12 cellular contexts compared by ENCODE assay signal in the genomic region with DNA sequence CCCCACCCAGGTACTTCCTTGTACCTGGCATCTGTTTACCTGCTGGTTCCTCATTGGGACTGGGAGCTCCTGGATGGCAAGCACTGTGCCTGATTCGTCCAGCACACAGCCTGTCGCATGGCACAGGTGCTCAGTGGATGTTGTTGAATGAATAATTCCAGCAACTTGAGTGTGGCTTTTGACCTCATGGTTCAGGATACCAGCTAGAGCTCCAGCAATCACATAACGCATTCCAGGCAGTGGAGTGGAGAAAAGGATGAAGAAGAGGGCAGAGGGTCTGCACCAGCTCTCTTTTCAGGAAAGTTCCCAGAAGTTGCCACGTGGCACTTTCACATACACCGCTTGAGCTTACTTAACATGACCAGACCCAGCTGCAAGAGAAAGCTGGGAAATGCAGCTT. TPM values are rescaled to one million over a fixed set of nuclear protein-coding genes. Genes with fewer than 3 reads are reported as not detected.
DNase-seq lines count a peak whose midpoint lies in the region; ATAC-seq and TF ChIP-seq lines count a peak whose summit lies in the region.
"Had no signal": no experiment of that assay in that cellular context is flagged by ENCODE, and none has a peak within 500 bp of the region (broad histone marks: within the 10 kb centered on the region; RNA-seq: fewer than 3 reads in every experiment).

No MANE protein-coding gene starts in this region.

- H3K9me3 ChIP-seq in hepatocyte (ENCODE audit: low read depth) (no peaks in the 10 kb centered on the region), skeletal muscle tissue (ENCODE audit: control insufficient read depth in 3 of 3, low read length in 3 of 3) (no peaks in the 10 kb centered on the region)

- DNase-seq in GM23338 (ENCODE audit: low spot score) (no peak), hepatocyte (ENCODE audit: low spot score) (no peak), DMS79 treated with DMSO at 0.1 percent for 48 hours (lab: John Stamatoyannopoulos, UW) (no peak), SW480 (ENCODE audit: low spot score) (no peak)
- DNase-seq in activated CD4-positive, alpha-beta memory T cell treated with anti-CD3 and anti-CD28 coated beads for 36 hours, result no peak
- DNase-seq: effector CD8-positive, alpha-beta T cell; GF-D8 had no signal

- no peaks in the 10 kb centered on the region; the same call in 2 of the 3 replicates for H3K36me3 Mint-ChIP-seq in GM23338 (ENCODE audit: low read depth)
- no peaks in the 10 kb centered on the region for H3K36me3 Mint-ChIP-seq in activated CD4-positive, alpha-beta memory T cell treated with anti-CD3 and anti-CD28 coated beads for 36 hours

- intact Hi-C loops in activated CD4-positive, alpha-beta memory T cell treated with anti-CD3 and anti-CD28 coated beads for 36 hours (cut with micrococcal nuclease), result no loop called here

- WGBS in hepatocyte (ENCODE audit: low lambda C conversion rate, missing lambda C conversion rate), result 95% methylated on average over 5 of the region's 5 CpGs

- peak overlapping the region in 1 of 3 donors; percentile 8 for H3K9ac ChIP-seq in skeletal muscle tissue (ENCODE audit: low read depth in 1 of 3, low read length in 3 of 3)

- H4K20me1 ChIP-seq in GM23338 (replicated peaks; ENCODE audit: insufficient read depth), result no peaks in the 10 kb centered on the region
- H4K20me1 ChIP-seq in hepatocyte (ENCODE audit: insufficient read depth, poor library complexity, severe bottlenecking), result no peaks in the 10 kb centered on the region

- TF ChIP-seq CTCF in GM23338 (conservative IDR thresholded peaks at IDR 0.05; ENCODE audit: low read depth in 2 of 2), result no peak
- no peak for TF ChIP-seq CTCF in hepatocyte (IDR thresholded peaks at IDR 0.05; ENCODE audit: poor library complexity)

- H3K9me3 Mint-ChIP-seq in GM23338, result peaks cover 3% of the 10 kb centered on the region; the same call in 1 of the 3 replicates
- H3K9me3 Mint-ChIP-seq in activated CD4-positive, alpha-beta memory T cell treated with anti-CD3 and anti-CD28 coated beads for 36 hours, result no peaks in the 10 kb centered on the region

- H3K4me1 Mint-ChIP-seq in GM23338, result peaks cover 31% of the 10 kb centered on the region
- H3K4me1 Mint-ChIP-seq in activated CD4-positive, alpha-beta memory T cell treated with anti-CD3 and anti-CD28 coated beads for 36 hours (ENCODE audit: low read depth), result peaks cover 27% of the 10 kb centered on the region

- H3K27me3 ChIP-seq in GM23338 (ENCODE audit: insufficient read depth) (no peaks in the 10 kb centered on the region), hepatocyte (no peaks in the 10 kb centered on the region), skeletal muscle tissue (ENCODE audit: control insufficient read depth in 3 of 3, insufficient read depth in 3 of 3, low read length in 3 of 3) (no peaks in the 10 kb centered on the region)

- no peak overlapping the region; the same call in 1 of the 2 replicates for H2AFZ ChIP-seq in GM23338
- no peak overlapping the region for H2AFZ ChIP-seq in hepatocyte

- ATAC-seq in GM23338 (no peak), HG02970 (IDR thresholded peaks at IDR 0.05; ENCODE audit: low FRiP score, unreplicated experiment) (no peak)

- no peak overlapping the region; the same call in 1 of the 2 replicates for H3K4me3 ChIP-seq in GM23338
- no peak overlapping the region for H3K4me3 ChIP-seq in hepatocyte
- H3K4me3 ChIP-seq in skeletal muscle tissue (ENCODE audit: low read length in 3 of 3), result peak overlapping the region in 1 of 3 donors; percentile 31

- peaks cover 11% of the 10 kb centered on the region; the same call in 1 of the 2 replicates for H3F3A ChIP-seq in GM23338 (replicated peaks; ENCODE audit: low read depth)

- H3K4me2 ChIP-seq in GM23338, result no peak overlapping the region
- peak overlapping the region; percentile 100 for H3K4me2 ChIP-seq in hepatocyte

- H3K27ac ChIP-seq in GM23338 (ENCODE audit: low read depth) (no peak overlapping the region), hepatocyte (peak overlapping the region; percentile 91), skeletal muscle tissue (ENCODE audit: low read depth, low read length) (peak overlapping the region; percentile 77)

- H3K27me3 Mint-ChIP-seq in GM23338 (ENCODE audit: insufficient read depth, low read depth, poor library complexity), result peaks cover 24% of the 10 kb centered on the region
- no peaks in the 10 kb centered on the region for H3K27me3 Mint-ChIP-seq in activated CD4-positive, alpha-beta memory T cell treated with anti-CD3 and anti-CD28 coated beads for 36 hours

- H3K4me3 Mint-ChIP-seq in GM23338, result peak overlapping the region; percentile 79
- H3K4me3 Mint-ChIP-seq in activated CD4-positive, alpha-beta memory T cell treated with anti-CD3 and anti-CD28 coated beads for 36 hours, result peak overlapping the region; percentile 74

- CTCF ChIA-PET in activated CD4-positive, alpha-beta memory T cell treated with anti-CD3 and anti-CD28 coated beads for 36 hours (lab: Charles Lee), result interaction anchor here (1.2 to 3.4 kb wide), 4 partner anchors 20 to 71 kb away, joined by 3 to 30 read pairs (median 15); a partner anchor contains a TSS

- H3K4me1 ChIP-seq in GM23338 (ENCODE audit: insufficient read depth) (peaks cover 21% of the 10 kb centered on the region), hepatocyte (ENCODE audit: insufficient read depth) (peaks cover 40% of the 10 kb centered on the region), skeletal muscle tissue (ENCODE audit: control insufficient read depth in 3 of 3, insufficient read depth in 3 of 3, low read length in 3 of 3) (peaks cover 42 to 60% (median 55%) of the 10 kb centered on the region in 3 donors)

- H3K36me3 ChIP-seq in GM23338 (ENCODE audit: insufficient read depth), result no peaks in the 10 kb centered on the region
- H3K36me3 ChIP-seq in hepatocyte (replicated peaks; ENCODE audit: insufficient read depth, low read depth), result no peaks in the 10 kb centered on the region
- no peaks in the 10 kb centered on the region for H3K36me3 ChIP-seq in skeletal muscle tissue (ENCODE audit: control insufficient read depth in 3 of 3, insufficient read depth in 3 of 3, low read length in 3 of 3)

- 0 out of 2 replicates have a peak, but pooled peaks cover 4% of the 10 kb centered on the region for H3K79me2 ChIP-seq in GM23338 (replicated peaks; ENCODE audit: insufficient read depth)
- peaks cover 4% of the 10 kb centered on the region for H3K79me2 ChIP-seq in hepatocyte

- POLR2A ChIA-PET in activated CD4-positive, alpha-beta memory T cell treated with anti-CD3 and anti-CD28 coated beads for 36 hours (lab: Charles Lee), result no interaction called here

- H3K9me2 ChIP-seq in GM23338 (ENCODE audit: insufficient read depth), result no peaks in the 10 kb centered on the region
- no peaks in the 10 kb centered on the region for H3K9me2 ChIP-seq in hepatocyte (replicated peaks; ENCODE audit: insufficient read depth)

- no peak overlapping the region for H3K27ac Mint-ChIP-seq in GM23338
- no peak overlapping the region for H3K27ac Mint-ChIP-seq in activated CD4-positive, alpha-beta memory T cell treated with anti-CD3 and anti-CD28 coated beads for 36 hours

TF ChIP-seq in GM23338, 12 proteins besides CTCF, POLR2A, EP300 and RAD21 (continues in another document):
- TF ChIP-seq, protein P1, sequence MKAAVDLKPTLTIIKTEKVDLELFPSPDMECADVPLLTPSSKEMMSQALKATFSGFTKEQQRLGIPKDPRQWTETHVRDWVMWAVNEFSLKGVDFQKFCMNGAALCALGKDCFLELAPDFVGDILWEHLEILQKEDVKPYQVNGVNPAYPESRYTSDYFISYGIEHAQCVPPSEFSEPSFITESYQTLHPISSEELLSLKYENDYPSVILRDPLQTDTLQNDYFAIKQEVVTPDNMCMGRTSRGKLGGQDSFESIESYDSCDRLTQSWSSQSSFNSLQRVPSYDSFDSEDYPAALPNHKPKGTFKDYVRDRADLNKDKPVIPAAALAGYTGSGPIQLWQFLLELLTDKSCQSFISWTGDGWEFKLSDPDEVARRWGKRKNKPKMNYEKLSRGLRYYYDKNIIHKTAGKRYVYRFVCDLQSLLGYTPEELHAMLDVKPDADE (IDR thresholded peaks at IDR 0.05), result no peak
- no peak for TF ChIP-seq POLR2AphosphoS5 (IDR thresholded peaks at IDR 0.05; ENCODE audit: low read depth)

RNA-seq across cellular contexts. Expression of a gene that starts 1.3 kb away (rescaled TPM):
- 7.1 and 8.7 TPM in 2 replicates for total RNA-seq in GM23338 (2014; rRNA removed; shearing (Covaris generic))
- polyA plus RNA-seq in GM23338 (2016; fragmentation: Nextera tagmentation; extraction: Ambion mirVana) (4.3 TPM in 2 replicates), hepatocyte (4.4 and 5.7 TPM in 2 replicates)
- 1 to 10 TPM; 3.3 to 3.9 TPM for total RNA-seq in activated CD4-positive, alpha-beta memory T cell treated with anti-CD3 and anti-CD28 coated beads for 36 hours
- total RNA-seq in hepatocyte (2.6 and 5.1 TPM in 2 replicates), skeletal muscle tissue (4.2 TPM)

RNA-seq across cellular contexts. Expression of a gene that starts 22.1 kb away (rescaled TPM):
- total RNA-seq in GM23338 (2014; rRNA removed; shearing (Covaris generic)), result 0.19 and 2.2 TPM in 2 replicates
- polyA plus RNA-seq in GM23338 (2016; fragmentation: Nextera tagmentation; extraction: Ambion mirVana) (0.17 and 0.31 TPM in 2 replicates), hepatocyte (1.8 and 2.3 TPM in 2 replicates)
- under 1 TPM; 0.43 to 0.44 TPM for total RNA-seq in activated CD4-positive, alpha-beta memory T cell treated with anti-CD3 and anti-CD28 coated beads for 36 hours
- total RNA-seq in hepatocyte (0.20 and 0.50 TPM in 2 replicates), skeletal muscle tissue (1.6 TPM)
- total RNA-seq: activated CD8-positive, alpha-beta memory T cell treated with anti-CD3 and anti-CD28 coated beads for 36 hours; HT1080; RPMI7951 had no signal

RNA-seq across cellular contexts. Expression of a gene that starts 48.1 kb away (rescaled TPM):
- 34.6 and 42.8 TPM in 2 replicates for total RNA-seq in GM23338 (2014; rRNA removed; shearing (Covaris generic))
- polyA plus RNA-seq in GM23338 (2016; fragmentation: Nextera tagmentation; extraction: Ambion mirVana) (28.1 and 35.5 TPM in 2 replicates), hepatocyte (20.6 and 28.9 TPM in 2 replicates)
- total RNA-seq in activated CD4-positive, alpha-beta memory T cell treated with anti-CD3 and anti-CD28 coated beads for 36 hours, result 10 to 100 TPM; 38.8 to 42.4 TPM
- total RNA-seq in hepatocyte (20.8 and 31.8 TPM in 2 replicates), skeletal muscle tissue (17.2 TPM)
